In the genomic region with DNA sequence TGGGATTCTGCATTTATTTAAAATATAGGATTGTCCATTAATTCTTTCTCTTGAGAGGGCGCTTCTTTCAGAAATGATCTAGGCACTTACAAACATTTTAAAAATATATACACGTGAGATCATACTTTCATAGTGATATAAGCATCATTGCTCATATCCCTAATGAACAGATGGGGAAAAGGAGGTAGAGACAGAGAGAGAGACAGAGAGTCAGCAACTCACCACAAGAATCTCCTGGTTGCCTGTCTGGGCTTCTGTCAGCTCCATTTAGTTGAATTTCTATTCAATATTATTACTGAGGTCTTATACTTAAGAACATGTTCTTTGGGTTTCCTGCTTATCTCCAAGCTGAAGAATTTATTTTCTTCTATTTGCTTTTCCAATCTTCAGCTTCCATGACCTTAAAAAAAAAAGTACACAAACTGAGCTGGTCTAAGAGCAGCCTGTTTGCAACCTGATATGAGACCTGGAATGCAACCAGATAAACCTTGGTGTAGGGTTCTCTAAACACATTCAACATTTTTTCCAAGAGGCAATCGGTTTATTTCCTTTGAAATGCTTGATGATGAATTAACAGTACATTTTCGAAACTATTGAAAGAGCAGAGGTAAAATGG, we compare ENCODE assay signal across 11 cellular contexts. TPM values are rescaled to one million over a fixed set of nuclear protein-coding genes. Genes with fewer than 3 reads are reported as not detected.
DNase-seq lines count a peak whose midpoint lies in the region; ATAC-seq, FAIRE-seq and TF ChIP-seq lines count a peak whose summit lies in the region.
"Had no signal": no experiment of that assay in that cellular context is flagged by ENCODE, and none has a peak within 500 bp of the region (broad histone marks: within the 10 kb centered on the region; RNA-seq: fewer than 3 reads in every experiment).

No MANE protein-coding gene starts in this region.

- no peaks in the 10 kb centered on the region for H3K9me1 ChIP-seq in endothelial cell of umbilical vein (replicated peaks; ENCODE audit: control insufficient read depth, extremely low read depth, insufficient read depth, low read length)

- H3K36me3 ChIP-seq in endothelial cell of umbilical vein (ENCODE audit: control insufficient read depth in 2 of 2, extremely low read depth in 1 of 2, insufficient read depth in 2 of 2, low read length in 2 of 2) (no peaks in the 10 kb centered on the region), prostate gland (no peaks in the 10 kb centered on the region), tibial nerve (no peaks in the 10 kb centered on the region), spleen (no peaks in the 10 kb centered on the region)

- no peak for TF ChIP-seq EP300 in tibial nerve (IDR thresholded peaks at IDR 0.05)

- H3K4me1 ChIP-seq in endothelial cell of umbilical vein (ENCODE audit: control insufficient read depth, extremely low read depth, insufficient read depth, low read length) (peaks cover 14% of the 10 kb centered on the region), prostate gland (replicated peaks) (no peaks in the 10 kb centered on the region), tibial nerve (peaks cover 0 to 4% (median 0%) of the 10 kb centered on the region in 4 donors), spleen (no peaks in the 10 kb centered on the region)

- no peak overlapping the region for H3K4me2 ChIP-seq in endothelial cell of umbilical vein (ENCODE audit: insufficient read depth, low read length)
- H3K4me2 ChIP-seq: KMS-11 had no signal

- CTCF ChIA-PET in endothelial cell of umbilical vein (lab: Charles Lee), result interaction anchor here (1.1 to 1.5 kb wide), 4 partner anchors 8 to 187 kb away, joined by 3 to 4 read pairs (median 3); no protein-coding TSS in a partner anchor

- DNase-seq in EL (peak; percentile 35), NCI-H2029 treated with DMSO at 0.1 percent for 48 hours (lab: John Stamatoyannopoulos, UW) (peak; percentile 60), endothelial cell of umbilical vein (ENCODE audit: low read depth, low spot score) (peak; percentile 48), prostate gland (ENCODE audit: low spot score) (peak; percentile 16), tibial nerve (ENCODE audit: low spot score in 2 of 2) (no peak), spleen (no peak)
- DNase-seq: activated CD8-positive, alpha-beta memory T cell treated with anti-CD3 and anti-CD28 coated beads, Interleukin-2, amount 10 ng/mL, durations not matched to agents 7 days and 5 days; activated naive CD8-positive, alpha-beta T cell treated with anti-CD3 and anti-CD28 coated beads, Interleukin-2, amount 10 ng/mL, durations not matched to agents 7 days and 5 days had no signal

- WGBS in prostate gland, result 63% methylated on average over 4 of the region's 4 CpGs
- WGBS in tibial nerve, 2 donors, result 79 to 83% methylated on average over 4 of the region's 4 CpGs
- 77 to 86% (median 85%) methylated on average over 4 of the region's 4 CpGs for WGBS in spleen, 5 donors

- no peaks in the 10 kb centered on the region for H3K79me2 ChIP-seq in endothelial cell of umbilical vein (ENCODE audit: control insufficient read depth, insufficient read depth, low read length)

- H3K27me3 ChIP-seq in endothelial cell of umbilical vein (ENCODE audit: control insufficient read depth in 2 of 2, insufficient read depth in 2 of 2, low read length in 2 of 2), result peaks cover 2 to 3% of the 10 kb centered on the region in 2 experiments
- no peaks in the 10 kb centered on the region for H3K27me3 ChIP-seq in prostate gland (replicated peaks; ENCODE audit: insufficient read depth)
- no peaks in the 10 kb centered on the region for H3K27me3 ChIP-seq in tibial nerve
- no peaks in the 10 kb centered on the region for H3K27me3 ChIP-seq in spleen (replicated peaks in 1 of 7)

- H2AFZ ChIP-seq in endothelial cell of umbilical vein (ENCODE audit: low read depth, low read length), result no peak overlapping the region

- dilution Hi-C loops in endothelial cell of umbilical vein (cut with MboI; ENCODE audit: extremely low pct_ligation_motif_present, low sequenced_read_pairs), result no loop called here

- H3K9ac ChIP-seq in endothelial cell of umbilical vein (replicated peaks; ENCODE audit: extremely low read depth, insufficient read depth, low read length), result no peak overlapping the region
- H3K9ac ChIP-seq: KMS-11 had no signal

- POLR2A ChIA-PET in endothelial cell of umbilical vein (lab: Charles Lee), result no interaction called here

- TF ChIP-seq CTCF in endothelial cell of umbilical vein (IDR thresholded peaks at IDR 0.05; ENCODE audit: extremely low read depth in 1 of 2, insufficient read depth in 1 of 2, low read depth in 1 of 2, low read length in 2 of 2), result no peak
- no peak for TF ChIP-seq CTCF in prostate gland (IDR thresholded peaks at IDR 0.05)
- TF ChIP-seq CTCF in tibial nerve (IDR thresholded peaks at IDR 0.05), result no peak
- TF ChIP-seq CTCF in spleen (IDR thresholded peaks at IDR 0.05 in 8 of 11, conservative IDR thresholded peaks at IDR 0.05 in 3 of 11), result no peak

- no peaks in the 10 kb centered on the region for H4K20me1 ChIP-seq in endothelial cell of umbilical vein (replicated peaks; ENCODE audit: control insufficient read depth, extremely low read depth, insufficient read depth, low read length)

- no peak for TF ChIP-seq POLR2A in endothelial cell of umbilical vein (IDR thresholded peaks at IDR 0.05; ENCODE audit: low read depth, low read length)
- no peak for TF ChIP-seq POLR2A in prostate gland (IDR thresholded peaks at IDR 0.05)
- no peak for TF ChIP-seq POLR2A in tibial nerve (IDR thresholded peaks at IDR 0.05)
- TF ChIP-seq POLR2A in spleen (IDR thresholded peaks at IDR 0.05), result no peak

- no peaks in the 10 kb centered on the region for H3K9me3 ChIP-seq in endothelial cell of umbilical vein (replicated peaks; ENCODE audit: control insufficient read depth, insufficient read depth, low read length)
- H3K9me3 ChIP-seq in prostate gland, result no peaks in the 10 kb centered on the region
- no peaks in the 10 kb centered on the region for H3K9me3 ChIP-seq in tibial nerve
- no peaks in the 10 kb centered on the region for H3K9me3 ChIP-seq in spleen

- no TSS peak for BruUV-seq in endothelial cell of umbilical vein (replicated peaks; lab: Mats Ljungman, UMichigan)

- H3K4me3 ChIP-seq in endothelial cell of umbilical vein (replicated peaks in 1 of 3; ENCODE audit: insufficient read depth in 1 of 3, low read depth in 1 of 3, low read length in 3 of 3), result no peak overlapping the region
- H3K4me3 ChIP-seq in prostate gland, result no peak overlapping the region
- H3K4me3 ChIP-seq in tibial nerve, result no peak overlapping the region
- H3K4me3 ChIP-seq in spleen, result no peak overlapping the region

- no peak for FAIRE-seq in endothelial cell of umbilical vein (lab: Jason Lieb, UNC)

- intact Hi-C loops in endothelial cell of umbilical vein (cut with micrococcal nuclease), result no loop called here
- intact Hi-C loops in prostate gland (cut with DNase I), result no loop called here
- intact Hi-C loops in spleen (cut with DNase I; ENCODE audit: low total_unique reads), result no loop called here

- ATAC-seq in HG03095 (IDR thresholded peaks at IDR 0.05; ENCODE audit: unreplicated experiment), result no peak
- ATAC-seq: activated CD8-positive, alpha-beta memory T cell treated with anti-CD3 and anti-CD28 coated beads, Interleukin-2, amount 10 ng/mL, durations not matched to agents 7 days and 5 days; HCT116 had no signal

- no peak overlapping the region for H3K27ac ChIP-seq in endothelial cell of umbilical vein (ENCODE audit: insufficient read depth, low read depth, low read length)
- peak overlapping the region in 1 of 2 donors; percentile 48 for H3K27ac ChIP-seq in prostate gland
- H3K27ac ChIP-seq in tibial nerve, result no peak overlapping the region
- no peak overlapping the region for H3K27ac ChIP-seq in spleen
- H3K27ac ChIP-seq: KMS-11 had no signal

TF ChIP-seq in endothelial cell of umbilical vein, 7 proteins besides CTCF, POLR2A, EP300 and RAD21:
- TF ChIP-seq GATA2 (IDR thresholded peaks at IDR 0.05; ENCODE audit: insufficient read depth, insufficient read length, low read depth, low read length), result no peak
- TF ChIP-seq MYC (IDR thresholded peaks at IDR 0.05; ENCODE audit: low read depth, low read length), result no peak
- no peak for TF ChIP-seq EZH2 (IDR thresholded peaks at IDR 0.05; ENCODE audit: borderline replicate concordance, low read depth, low read length, severe bottlenecking)
- no peak for TF ChIP-seq FOS (IDR thresholded peaks at IDR 0.05; ENCODE audit: borderline replicate concordance, insufficient read depth, low read length)
- TF ChIP-seq POLR2AphosphoS5 (IDR thresholded peaks at IDR 0.05; ENCODE audit: insufficient read depth, low read depth, low read length), result no peak
- TF ChIP-seq JUN (IDR thresholded peaks at IDR 0.05; ENCODE audit: borderline replicate concordance, insufficient read depth, insufficient read length, low read depth), result no peak

RNA-seq across cellular contexts. Expression of gene LIFR, which starts 51.6 kb away (rescaled TPM):
- 34.9 and 36.4 TPM in 2 replicates for total RNA-seq in endothelial cell of umbilical vein
- 3.6 and 4.1 TPM in 2 replicates for polyA plus RNA-seq in endothelial cell of umbilical vein
- polyA plus RNA-seq in endothelial cell of umbilical vein (2011; cell fraction: cytosol; rRNA removed), result 2.8 and 3.2 TPM in 2 replicates
- polyA plus RNA-seq in endothelial cell of umbilical vein (2011; cell fraction: nucleus; rRNA removed), result 12.1 and 14.6 TPM in 2 replicates
- polyA plus RNA-seq in endothelial cell of umbilical vein (2012), result 2.2 and 4.5 TPM in 2 replicates
- 27.2 and 27.5 TPM in 2 replicates for polyA minus RNA-seq in endothelial cell of umbilical vein
- polyA minus RNA-seq in endothelial cell of umbilical vein (2011; cell fraction: cytosol; rRNA and poly(A)+ RNA removed), result 54.1 TPM
- 26.8 and 34.6 TPM in 2 replicates for polyA minus RNA-seq in endothelial cell of umbilical vein (2011; cell fraction: nucleus; rRNA and poly(A)+ RNA removed)
- 100 to 1,000 TPM in 1 of 2 donors, 10 to 100 TPM in 1; 68.5 to 120 TPM for total RNA-seq in prostate gland
- total RNA-seq in tibial nerve, result 100 to 1,000 TPM; 145 to 247 (median 212) TPM
- 100 to 1,000 TPM in 5 of 7 donors, 10 to 100 TPM in 2; 73.0 to 191 (median 156) TPM for total RNA-seq in spleen
- polyA plus RNA-seq in spleen, result 1 to 10 TPM; 6.8 to 9.7 (median 7.9) TPM
- total RNA-seq: activated CD8-positive, alpha-beta memory T cell treated with anti-CD3 and anti-CD28 coated beads, Interleukin-2, amount 10 ng/mL, durations not matched to agents 7 days and 5 days; activated naive CD8-positive, alpha-beta T cell treated with anti-CD3 and anti-CD28 coated beads, Interleukin-2, amount 10 ng/mL, durations not matched to agents 7 days and 5 days had no signal

Comparison
In these comparisons a context has a peak if more than half of its experiments do, and no peak if none do; other contexts are left out.
1. DNase-seq: peak in EL (single experiment), NCI-H2029 treated with DMSO at 0.1 percent for 48 hours (single experiment), endothelial cell of umbilical vein (single experiment) and prostate gland (single experiment); none in tibial nerve (0 of 2) and spleen (single experiment).